In genomic region chr11:57458060-57458409, GRCh38 we compare ENCODE assay signal across 1 cellular context.
TF ChIP-seq lines count a peak whose summit lies in the region.

No MANE protein-coding gene starts in this region.

TF ChIP-seq in K562, 482 proteins besides CTCF, POLR2A, EP300 and RAD21:
- no peak for TF ChIP-seq ZBTB2 (IDR thresholded peaks at IDR 0.05)
- peak; percentile 15; the same call in 1 of the 2 replicates for TF ChIP-seq ATF3 (IDR thresholded peaks at IDR 0.05)
- no peak for TF ChIP-seq ATF3 (CRISPR knock-in tag; conservative IDR thresholded peaks at IDR 0.05)
- TF ChIP-seq HNRNPLL (IDR thresholded peaks at IDR 0.05; ENCODE audit: low read depth, low read length, poor library complexity, severe bottlenecking) = no peak
- no peak for TF ChIP-seq CEBPB (tag; IDR thresholded peaks at IDR 0.05)
- peak; percentile 65 for TF ChIP-seq NFE2 (IDR thresholded peaks at IDR 0.05; ENCODE audit: low read depth)
- peak; percentile 69; the same call in 1 of the 2 replicates for TF ChIP-seq ZNF316 (IDR thresholded peaks at IDR 0.05)
- TF ChIP-seq MAFF (IDR thresholded peaks at IDR 0.05; ENCODE audit: low read length) = peak; percentile 41
- TF ChIP-seq C11orf30 (IDR thresholded peaks at IDR 0.05; ENCODE audit: low read depth) = peak; percentile 51; the same call in 1 of the 2 replicates
TF ChIP-seq in K562: peak in this region for 5.
